ENCODE assay signal across 14 cellular contexts in the genomic region with DNA sequence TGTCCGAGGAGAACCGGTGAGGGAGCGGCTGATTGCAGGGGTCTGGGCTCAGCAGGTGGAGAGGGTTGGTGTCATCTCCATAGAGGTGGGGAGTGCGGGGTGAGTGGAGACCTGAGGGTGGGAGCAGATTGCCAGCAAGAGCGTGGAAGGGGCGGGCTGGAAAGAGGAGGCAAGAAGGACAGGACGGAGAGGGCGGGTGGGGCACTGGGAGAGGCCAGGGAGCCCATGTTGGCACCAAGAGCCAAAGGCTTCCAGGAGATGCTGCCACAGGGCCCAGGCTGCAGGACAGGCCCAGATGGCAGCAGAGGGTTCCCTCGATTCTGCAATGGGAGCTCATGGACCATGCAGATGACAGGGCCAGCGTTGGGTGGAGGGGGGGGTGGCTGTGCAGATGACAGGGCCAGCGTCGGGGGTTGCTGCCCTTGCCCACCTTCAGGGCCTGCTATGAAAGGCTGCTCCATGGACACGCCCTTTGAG.
A peak's percentile ranks its signal among the peaks of the same experiment; 100 is the strongest.
DNase-seq lines count a peak whose midpoint lies in the region; ATAC-seq and TF ChIP-seq lines count a peak whose summit lies in the region.
"Had no signal": no experiment of that assay in that cellular context is flagged by ENCODE, and none has a peak within 500 bp of the region (broad histone marks: within the 10 kb centered on the region; RNA-seq: fewer than 3 reads in every experiment).

No MANE protein-coding gene starts in this region.

- H3K9me3 Mint-ChIP-seq in endodermal cell (no peaks in the 10 kb centered on the region), endothelial cell (ENCODE audit: unreplicated experiment) (no peaks in the 10 kb centered on the region)
- H3K9me3 Mint-ChIP-seq: CD4-positive, alpha-beta T cell; H9 had no signal

- H3K4me1 Mint-ChIP-seq in endodermal cell: no peaks in the 10 kb centered on the region
- H3K4me1 Mint-ChIP-seq in endothelial cell (ENCODE audit: unreplicated experiment): peaks cover 3% of the 10 kb centered on the region

- no peak for TF ChIP-seq CTCF in ascending aorta (IDR thresholded peaks at IDR 0.05)
- no peak for TF ChIP-seq CTCF in endodermal cell (conservative IDR thresholded peaks at IDR 0.05)
- TF ChIP-seq CTCF in upper lobe of right lung (IDR thresholded peaks at IDR 0.05): no peak
- no peak for TF ChIP-seq CTCF in endothelial cell (IDR thresholded peaks at IDR 0.05; ENCODE audit: unreplicated experiment)
- no peak for TF ChIP-seq CTCF in tibial artery (IDR thresholded peaks at IDR 0.05)

- no peaks in the 10 kb centered on the region for H3K27me3 ChIP-seq in ascending aorta
- no peaks in the 10 kb centered on the region for H3K27me3 ChIP-seq in endodermal cell (ENCODE audit: control insufficient read depth, insufficient read depth, low read length, poor library complexity, severe bottlenecking)
- no peaks in the 10 kb centered on the region for H3K27me3 ChIP-seq in upper lobe of right lung
- H3K27me3 ChIP-seq in tibial artery: no peaks in the 10 kb centered on the region

- H3K36me3 ChIP-seq in ascending aorta (no peaks in the 10 kb centered on the region), endodermal cell (ENCODE audit: control insufficient read depth, insufficient read depth, low read length) (no peaks in the 10 kb centered on the region), upper lobe of right lung (no peaks in the 10 kb centered on the region), tibial artery (no peaks in the 10 kb centered on the region)

- H3K27me3 Mint-ChIP-seq in endodermal cell (ENCODE audit: insufficient read depth) (peaks cover 9% of the 10 kb centered on the region), endothelial cell (ENCODE audit: unreplicated experiment) (peaks cover 8% of the 10 kb centered on the region)
- H3K27me3 Mint-ChIP-seq: B cell; CD4-positive, alpha-beta T cell had no signal

- no peaks in the 10 kb centered on the region for H3K9me3 ChIP-seq in ascending aorta
- no peaks in the 10 kb centered on the region for H3K9me3 ChIP-seq in endodermal cell (ENCODE audit: control insufficient read depth, low read length)
- no peaks in the 10 kb centered on the region for H3K9me3 ChIP-seq in upper lobe of right lung
- H3K9me3 ChIP-seq in tibial artery: no peaks in the 10 kb centered on the region

- H3K36me3 Mint-ChIP-seq in endodermal cell (ENCODE audit: low read depth) (no peaks in the 10 kb centered on the region), endothelial cell (ENCODE audit: low read depth, unreplicated experiment) (no peaks in the 10 kb centered on the region)

- H3K9ac ChIP-seq in endodermal cell (ENCODE audit: extremely low read depth, low read length, poor library complexity, severe bottlenecking): no peak overlapping the region

- H3K4me3 ChIP-seq in ascending aorta (no peak overlapping the region), endodermal cell (ENCODE audit: low read length) (no peak overlapping the region), upper lobe of right lung (no peak overlapping the region), tibial artery (no peak overlapping the region)
- H3K4me3 ChIP-seq: GM12878 had no signal

- intact Hi-C loops in cardiac septum (cut with DNase I) (no loop called here), Right ventricle myocardium superior (cut with DNase I) (no loop called here), ascending aorta (cut with DNase I) (loop anchor here (2.0 kb wide), 1 partner anchor 19 kb away; no protein-coding TSS in a partner anchor), upper lobe of right lung (cut with DNase I) (no loop called here), tibial artery (cut with DNase I; ENCODE audit: low total_unique reads) (no loop called here)

- H3K27ac ChIP-seq in ascending aorta (peak overlapping the region; percentile 32 to 87), endodermal cell (ENCODE audit: low read depth, low read length) (no peak overlapping the region), upper lobe of right lung (no peak overlapping the region), tibial artery (no peak overlapping the region)

- H3K4me1 ChIP-seq in ascending aorta (peaks cover 8 to 29% of the 10 kb centered on the region in 2 donors), endodermal cell (ENCODE audit: control insufficient read depth, insufficient read depth, low read length) (no peaks in the 10 kb centered on the region), upper lobe of right lung (no peaks in the 10 kb centered on the region), tibial artery (peaks cover 0 to 55% (median 32%) of the 10 kb centered on the region in 4 donors)

- 93 to 96% methylated on average over 6 to 13 of the region's 13 CpGs for WGBS in endodermal cell (ENCODE audit: insufficient coverage in 1 of 2, insufficient read length in 1 of 2), 2 experiments

- DNase-seq in cardiac septum (ENCODE audit: low spot score) (peak; percentile 66), Right ventricle myocardium superior (no peak), ascending aorta (ENCODE audit: low spot score in 2 of 2) (peak in 1 of 2 donors; percentile 57), endodermal cell (peak; percentile 35), upper lobe of right lung (peak; percentile 47), endothelial cell (ENCODE audit: low spot score) (no peak), tibial artery (no peak)
- DNase-seq: C1 segment of cervical spinal cord; Calu3; CD4-positive, alpha-beta T cell; DMS 273 treated with DMSO at 0.1 percent for 48 hours; H9 had no signal

- ATAC-seq in Right ventricle myocardium superior (ENCODE audit: poor library complexity) (no peak), upper lobe of right lung (no peak)
- ATAC-seq: GM12878 had no signal

- no peak overlapping the region for H3K27ac Mint-ChIP-seq in endodermal cell
- H3K27ac Mint-ChIP-seq in endothelial cell (ENCODE audit: unreplicated experiment): no peak overlapping the region
- H3K27ac Mint-ChIP-seq: B cell; CD4-positive, alpha-beta T cell had no signal

- H3K4me3 Mint-ChIP-seq in endodermal cell (no peak overlapping the region), endothelial cell (ENCODE audit: unreplicated experiment) (no peak overlapping the region)
- H3K4me3 Mint-ChIP-seq: B cell; CD4-positive, alpha-beta T cell; H9 had no signal

Comparison
In these comparisons a context has a peak if more than half of its experiments do, and no peak if none do; other contexts are left out.
1. DNase-seq: peak in cardiac septum (single experiment), endodermal cell (single experiment) and upper lobe of right lung (single experiment); none in Right ventricle myocardium superior (single experiment), endothelial cell (single experiment) and tibial artery (0 of 2).
2. H3K27ac ChIP-seq: peak in ascending aorta (2 of 2); none in endodermal cell (single experiment), upper lobe of right lung (single experiment) and tibial artery (0 of 2).